In the genomic region with DNA sequence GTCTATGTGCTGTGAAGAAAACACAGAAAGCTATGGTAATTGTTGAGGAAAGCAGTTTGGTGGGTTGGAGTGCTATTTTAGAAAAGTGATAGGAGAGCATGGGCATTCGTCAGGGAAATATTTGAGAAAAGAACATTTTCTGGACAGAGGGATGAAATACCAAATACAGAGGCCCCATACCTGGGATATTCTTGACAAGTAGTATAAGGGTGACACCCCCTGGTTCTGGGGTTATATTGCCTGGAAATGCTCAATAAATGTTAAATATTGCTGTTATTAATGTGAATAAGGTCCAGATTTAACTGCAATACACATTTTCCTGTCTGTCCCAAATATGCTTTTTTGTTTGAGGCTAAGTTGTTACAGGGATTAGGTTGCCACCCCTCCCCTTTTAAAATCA, we compare ENCODE assay signal across 21 cellular contexts. TPM values are rescaled to one million over a fixed set of nuclear protein-coding genes. Genes with fewer than 3 reads are reported as not detected.
A peak's percentile ranks its signal among the peaks of the same experiment; 100 is the strongest.
DNase-seq lines count a peak whose midpoint lies in the region; ATAC-seq, FAIRE-seq and TF ChIP-seq lines count a peak whose summit lies in the region.
"Had no signal": no experiment of that assay in that cellular context is flagged by ENCODE, and none has a peak within 500 bp of the region (broad histone marks: within the 10 kb centered on the region; RNA-seq: fewer than 3 reads in every experiment).

No MANE protein-coding gene starts in this region.

- H3K79me2 ChIP-seq in GM23338 (replicated peaks; ENCODE audit: insufficient read depth), result peaks cover 100% of the 10 kb centered on the region
- peaks cover 97% of the 10 kb centered on the region for H3K79me2 ChIP-seq in HepG2 (ENCODE audit: insufficient read depth, low read length)

- H2AFZ ChIP-seq in GM23338 (no peak overlapping the region), HepG2 (ENCODE audit: low read length) (no peak overlapping the region)

- TF ChIP-seq RAD21 in HepG2 (CRISPR knock-in tag; IDR thresholded peaks at IDR 0.05), result no peak

- no peaks in the 10 kb centered on the region for H3K9me2 ChIP-seq in GM23338 (ENCODE audit: insufficient read depth)

- H3K9me3 ChIP-seq in A673 (ENCODE audit: low read depth, low read length, poor library complexity, severe bottlenecking) (no peaks in the 10 kb centered on the region), adipocyte (ENCODE audit: control insufficient read depth, low read length) (no peaks in the 10 kb centered on the region), HepG2 (ENCODE audit: low read length) (no peaks in the 10 kb centered on the region), thyroid gland (no peaks in the 10 kb centered on the region)
- H3K9me3 ChIP-seq: esophagus squamous epithelium, psoas muscle, transverse colon had no signal

- H3K4me2 ChIP-seq in GM23338 (no peak overlapping the region), HepG2 (ENCODE audit: low read depth, low read length) (no peak overlapping the region)

- POLR2A ChIA-PET in A673 (lab: Charles Lee; ENCODE audit: low non-redundant PET), result no interaction called here
- POLR2A ChIA-PET in HepG2 (lab: Yijun Ruan, JAX), result interaction anchor here (1.8 kb wide), 1 partner anchor 43 kb away, joined by 5 read pairs; a partner anchor contains a TSS
- POLR2A ChIA-PET in HEK293T (lab: Yijun Ruan, JAX), result no interaction called here

- H3K9me3 Mint-ChIP-seq in GM23338, result no peaks in the 10 kb centered on the region
- H3K9me3 Mint-ChIP-seq in stimulated activated naive CD8-positive, alpha-beta T cell treated with anti-CD3 and anti-CD28 coated beads, Interleukin-15, amount 100 ng/mL, for 72 hours, result no peaks in the 10 kb centered on the region
- H3K9me3 Mint-ChIP-seq in stimulated activated naive B cell treated with anti-CD40 and anti-IgM and Interleukin-4, amounts not matched to agents 10 μg/mL and 1 μg/mL and 100 μg/mL, for 72 hours, result no peaks in the 10 kb centered on the region
- H3K9me3 Mint-ChIP-seq: central memory CD8-positive, alpha-beta T cell; memory B cell; nephron; stimulated activated effector memory CD8-positive, alpha-beta T cell treated with anti-CD3 and anti-CD28 coated beads, Interleukin-12 subunit alpha, Interleukin-12 subunit beta, amount 100 ng/mL, for 72 hours had no signal

- no peak for TF ChIP-seq EP300 in HepG2 (IDR thresholded peaks at IDR 0.05; ENCODE audit: low read depth in 2 of 2, low read length in 2 of 2)
- no peak for TF ChIP-seq EP300 in HepG2 (CRISPR knock-in tag; IDR thresholded peaks at IDR 0.05; ENCODE audit: borderline replicate concordance)

- no peaks in the 10 kb centered on the region for H3K27me3 Mint-ChIP-seq in GM23338 (ENCODE audit: insufficient read depth, low read depth, poor library complexity)
- H3K27me3 Mint-ChIP-seq in stimulated activated naive CD8-positive, alpha-beta T cell treated with anti-CD3 and anti-CD28 coated beads, Interleukin-15, amount 100 ng/mL, for 72 hours, result no peaks in the 10 kb centered on the region
- peaks cover 6 to 8% of the 10 kb centered on the region in 2 donors for H3K27me3 Mint-ChIP-seq in stimulated activated naive B cell treated with anti-CD40 and anti-IgM and Interleukin-4, amounts not matched to agents 10 μg/mL and 1 μg/mL and 100 μg/mL, for 72 hours
- H3K27me3 Mint-ChIP-seq: memory B cell had no signal

- H3K4me3 ChIP-seq in A673 (ENCODE audit: low read depth, low read length, poor library complexity, severe bottlenecking), result no peak overlapping the region
- no peak overlapping the region for H3K4me3 ChIP-seq in GM23338
- no peak overlapping the region for H3K4me3 ChIP-seq in adipocyte (ENCODE audit: low read length)
- no peak overlapping the region for H3K4me3 ChIP-seq in HepG2 (replicated peaks in 1 of 3; ENCODE audit: insufficient read depth in 1 of 3, low read depth in 2 of 3, low read length in 3 of 3)
- H3K4me3 ChIP-seq in thyroid gland (replicated peaks in 1 of 3), result no peak overlapping the region
- H3K4me3 ChIP-seq: esophagus squamous epithelium, psoas muscle, transverse colon had no signal

- H3K27me3 ChIP-seq in A673 (replicated peaks; ENCODE audit: insufficient read depth, low read depth, low read length, poor library complexity) (no peaks in the 10 kb centered on the region), GM23338 (ENCODE audit: insufficient read depth) (no peaks in the 10 kb centered on the region), adipocyte (replicated peaks; ENCODE audit: control insufficient read depth, insufficient read depth, low read length) (no peaks in the 10 kb centered on the region), HepG2 (ENCODE audit: control insufficient read depth in 1 of 2, insufficient read depth in 2 of 2, low read length in 2 of 2) (no peaks in the 10 kb centered on the region), thyroid gland (no peaks in the 10 kb centered on the region)
- H3K27me3 ChIP-seq: esophagus squamous epithelium, transverse colon had no signal

- 94% methylated on average over 1 of the region's 1 CpG for WGBS in HepG2 (ENCODE audit: low lambda C conversion rate)
- WGBS in thyroid gland, 2 donors, result 91 to 96% methylated on average over 1 of the region's 1 CpG

- TF ChIP-seq POLR2A in HepG2 (IDR thresholded peaks at IDR 0.05; ENCODE audit: insufficient read depth in 1 of 2, low read depth in 2 of 2, low read length in 2 of 2) (no peak), thyroid gland (IDR thresholded peaks at IDR 0.05) (no peak)

- H3K4me1 Mint-ChIP-seq in GM23338, result peaks cover 71% of the 10 kb centered on the region
- no peaks in the 10 kb centered on the region for H3K4me1 Mint-ChIP-seq in stimulated activated naive CD8-positive, alpha-beta T cell treated with anti-CD3 and anti-CD28 coated beads, Interleukin-15, amount 100 ng/mL, for 72 hours
- H3K4me1 Mint-ChIP-seq in stimulated activated naive B cell treated with anti-CD40 and anti-IgM and Interleukin-4, amounts not matched to agents 10 μg/mL and 1 μg/mL and 100 μg/mL, for 72 hours, result no peaks in the 10 kb centered on the region
- H3K4me1 Mint-ChIP-seq: activated CD8-positive, alpha-beta memory T cell treated with anti-CD3 and anti-CD28 coated beads, Interleukin-2, amount 10 ng/mL, durations not matched to agents 7 days and 5 days; central memory CD8-positive, alpha-beta T cell; memory B cell; stimulated activated effector memory CD8-positive, alpha-beta T cell treated with anti-CD3 and anti-CD28 coated beads, Interleukin-12 subunit alpha, Interleukin-12 subunit beta, amount 100 ng/mL, for 72 hours had no signal

- H3K36me3 Mint-ChIP-seq in GM23338 (ENCODE audit: low read depth), result peaks cover 4% of the 10 kb centered on the region; the same call in 2 of the 3 replicates
- no peaks in the 10 kb centered on the region for H3K36me3 Mint-ChIP-seq in stimulated activated naive B cell treated with anti-CD40 and anti-IgM and Interleukin-4, amounts not matched to agents 10 μg/mL and 1 μg/mL and 100 μg/mL, for 72 hours
- H3K36me3 Mint-ChIP-seq: activated CD8-positive, alpha-beta memory T cell treated with anti-CD3 and anti-CD28 coated beads, Interleukin-2, amount 10 ng/mL, durations not matched to agents 7 days and 5 days; memory B cell; stimulated activated effector memory CD8-positive, alpha-beta T cell treated with anti-CD3 and anti-CD28 coated beads, Interleukin-12 subunit alpha, Interleukin-12 subunit beta, amount 100 ng/mL, for 72 hours had no signal

- in situ Hi-C loops in HepG2 (cut with HindIII; ENCODE audit: extremely low pct_ligation_motif_present, low pct_unique_long_range_greater_than_20kb), result no loop called here

- H3K36me3 ChIP-seq in A673 (ENCODE audit: insufficient read depth, low read length, poor library complexity, severe bottlenecking) (no peaks in the 10 kb centered on the region), GM23338 (ENCODE audit: insufficient read depth) (no peaks in the 10 kb centered on the region), adipocyte (ENCODE audit: control insufficient read depth, insufficient read depth, low read length, severe bottlenecking) (no peaks in the 10 kb centered on the region), HepG2 (replicated peaks in 1 of 2; ENCODE audit: control insufficient read depth in 1 of 2, insufficient read depth in 2 of 2, low read length in 2 of 2) (peaks cover 0 to 1% of the 10 kb centered on the region in 2 experiments; a peak in 3 of 5 replicates), thyroid gland (no peaks in the 10 kb centered on the region)
- H3K36me3 ChIP-seq: esophagus squamous epithelium, transverse colon had no signal

- no peak for TF ChIP-seq CTCF in A673 (conservative IDR thresholded peaks at IDR 0.05; ENCODE audit: low read depth, low read length)
- no peak for TF ChIP-seq CTCF in GM23338 (conservative IDR thresholded peaks at IDR 0.05; ENCODE audit: low read depth in 2 of 2)
- no peak for TF ChIP-seq CTCF in HepG2 (CRISPR knock-in tag; IDR thresholded peaks at IDR 0.05)
- TF ChIP-seq CTCF in thyroid gland (IDR thresholded peaks at IDR 0.05), result peak in 1 of 6 experiments; percentile 8

- DNase-seq in A673 (ENCODE audit: low spot score), result no peak
- DNase-seq in GM23338 (ENCODE audit: low spot score), result no peak
- peak; percentile 13 for DNase-seq in adipocyte (ENCODE audit: low read depth)
- DNase-seq in HepG2 (ENCODE audit: low spot score), result no peak
- DNase-seq in thyroid gland, result no peak
- DNase-seq in HEK293T (ENCODE audit: extremely low spot score), result no peak
- DNase-seq in stimulated activated naive CD8-positive, alpha-beta T cell treated with anti-CD3 and anti-CD28 coated beads, Interleukin-15, amount 100 ng/mL, for 72 hours, result no peak
- no peak for DNase-seq in stimulated activated naive B cell treated with anti-CD40 and anti-IgM and Interleukin-4, amounts not matched to agents 10 μg/mL and 1 μg/mL and 100 μg/mL, for 72 hours
- DNase-seq: activated CD4-positive, CD25-positive, alpha-beta regulatory T cell treated with anti-CD3 and anti-CD28 coated beads, Interleukin-2, amount 50 U/mL, for 72 hours; activated CD8-positive, alpha-beta memory T cell treated with anti-CD3 and anti-CD28 coated beads, Interleukin-2, amount 10 ng/mL, durations not matched to agents 7 days and 5 days; effector CD8-positive, alpha-beta T cell; esophagus squamous epithelium; H7; T1000 had no signal

- no peaks in the 10 kb centered on the region for H3F3A ChIP-seq in GM23338 (replicated peaks; ENCODE audit: low read depth)

- CTCF ChIA-PET in A673 (lab: Charles Lee) (no interaction called here), HepG2 (lab: Yijun Ruan, JAX; ENCODE audit: low intra/inter-chr PET ratio, low total read pairs) (no interaction called here), HEK293T (lab: Yijun Ruan, JAX) (interaction anchor here (1.0 to 1.3 kb wide), 2 partner anchors 69 to 203 kb away, joined by 3 read pairs; no protein-coding TSS in a partner anchor)

- peaks cover 76% of the 10 kb centered on the region for H4K20me1 ChIP-seq in GM23338 (replicated peaks; ENCODE audit: insufficient read depth)
- peaks cover 71% of the 10 kb centered on the region for H4K20me1 ChIP-seq in HepG2 (ENCODE audit: insufficient read depth, low read length)

- H3K27ac ChIP-seq in A673 (ENCODE audit: low read depth, low read length, poor library complexity, severe bottlenecking), result peak overlapping the region; percentile 45
- 0 out of 2 replicates have a peak overlapping the region, but pooled peaks have one; percentile 24 for H3K27ac ChIP-seq in GM23338 (ENCODE audit: low read depth)
- no peak overlapping the region for H3K27ac ChIP-seq in HepG2 (ENCODE audit: extremely low read length, insufficient read depth, low read length)
- H3K27ac ChIP-seq in thyroid gland, result no peak overlapping the region
- H3K27ac ChIP-seq: esophagus squamous epithelium, psoas muscle, transverse colon had no signal

- H3K9ac ChIP-seq in adipocyte (ENCODE audit: low read length) (no peak overlapping the region), HepG2 (ENCODE audit: insufficient read depth, low read depth, low read length) (no peak overlapping the region)

- ATAC-seq in GM23338 (no peak), HepG2 (no peak)
- no peak for ATAC-seq in stimulated activated naive CD8-positive, alpha-beta T cell treated with anti-CD3 and anti-CD28 coated beads, Interleukin-15, amount 100 ng/mL, for 72 hours
- no peak for ATAC-seq in stimulated activated naive B cell treated with anti-CD40 and anti-IgM and Interleukin-4, amounts not matched to agents 10 μg/mL and 1 μg/mL and 100 μg/mL, for 72 hours (replicated peaks)
- ATAC-seq: activated CD8-positive, alpha-beta memory T cell treated with anti-CD3 and anti-CD28 coated beads, Interleukin-2, amount 10 ng/mL, durations not matched to agents 7 days and 5 days; stimulated activated effector memory CD8-positive, alpha-beta T cell treated with anti-CD3 and anti-CD28 coated beads, Interleukin-12 subunit alpha, Interleukin-12 subunit beta, amount 100 ng/mL, for 72 hours had no signal

- BruUV-seq in A673 (replicated peaks; lab: Mats Ljungman, UMichigan) (no TSS peak), HepG2 (replicated peaks; lab: Mats Ljungman, UMichigan) (no TSS peak)

- intact Hi-C loops in A673 (cut with micrococcal nuclease; ENCODE audit: unreplicated experiment), result loop anchor here (5.0 kb wide), 1 partner anchor 45 kb away; a partner anchor contains a TSS
- intact Hi-C loops in HepG2 (cut with micrococcal nuclease; ENCODE audit: unreplicated experiment), result loop anchor here (2.0 kb wide), 1 partner anchor 41 kb away; no protein-coding TSS in a partner anchor
- intact Hi-C loops in thyroid gland (cut with DNase I), result no loop called here

- no peak overlapping the region for H3K4me3 Mint-ChIP-seq in GM23338
- no peak overlapping the region for H3K4me3 Mint-ChIP-seq in stimulated activated naive CD8-positive, alpha-beta T cell treated with anti-CD3 and anti-CD28 coated beads, Interleukin-15, amount 100 ng/mL, for 72 hours
- H3K4me3 Mint-ChIP-seq in stimulated activated naive B cell treated with anti-CD40 and anti-IgM and Interleukin-4, amounts not matched to agents 10 μg/mL and 1 μg/mL and 100 μg/mL, for 72 hours, result no peak overlapping the region
- H3K4me3 Mint-ChIP-seq: activated CD8-positive, alpha-beta memory T cell treated with anti-CD3 and anti-CD28 coated beads, Interleukin-2, amount 10 ng/mL, durations not matched to agents 7 days and 5 days; central memory CD8-positive, alpha-beta T cell; memory B cell; nephron; stimulated activated effector memory CD8-positive, alpha-beta T cell treated with anti-CD3 and anti-CD28 coated beads, Interleukin-12 subunit alpha, Interleukin-12 subunit beta, amount 100 ng/mL, for 72 hours had no signal

- H3K4me1 ChIP-seq in A673 (ENCODE audit: insufficient read depth, low read length, poor library complexity, severe bottlenecking) (peaks cover 67% of the 10 kb centered on the region), GM23338 (ENCODE audit: insufficient read depth) (peaks cover 50% of the 10 kb centered on the region), adipocyte (ENCODE audit: control insufficient read depth, insufficient read depth, low read length) (peaks cover 18% of the 10 kb centered on the region), HepG2 (ENCODE audit: insufficient read depth, low read length) (peaks cover 80% of the 10 kb centered on the region), thyroid gland (peaks cover 27 to 29% of the 10 kb centered on the region in 2 donors)

- no peak for FAIRE-seq in HepG2 (lab: Jason Lieb, UNC)

- H3K27ac Mint-ChIP-seq in GM23338, result no peak overlapping the region
- H3K27ac Mint-ChIP-seq in stimulated activated naive CD8-positive, alpha-beta T cell treated with anti-CD3 and anti-CD28 coated beads, Interleukin-15, amount 100 ng/mL, for 72 hours, result no peak overlapping the region
- no peak overlapping the region for H3K27ac Mint-ChIP-seq in stimulated activated naive B cell treated with anti-CD40 and anti-IgM and Interleukin-4, amounts not matched to agents 10 μg/mL and 1 μg/mL and 100 μg/mL, for 72 hours
- H3K27ac Mint-ChIP-seq: activated CD8-positive, alpha-beta memory T cell treated with anti-CD3 and anti-CD28 coated beads, Interleukin-2, amount 10 ng/mL, durations not matched to agents 7 days and 5 days; memory B cell; stimulated activated effector memory CD8-positive, alpha-beta T cell treated with anti-CD3 and anti-CD28 coated beads, Interleukin-12 subunit alpha, Interleukin-12 subunit beta, amount 100 ng/mL, for 72 hours had no signal

RNA-seq across cellular contexts. Expression of a gene that starts 42.9 kb away (rescaled TPM):
- total RNA-seq in A673 (2021) (82.8 and 86.5 TPM in 2 replicates), HepG2 (2016; rRNA removed; fragmentation: Illumina TruSeq; extraction: Trizol) (40.0 and 44.6 TPM in 2 replicates), thyroid gland (10 to 100 TPM; 44.6 to 87.4 (median 53.5) TPM)
- total RNA-seq in GM23338 (2014; rRNA removed; shearing (Covaris generic)), result 64.7 and 74.2 TPM in 2 replicates
- polyA plus RNA-seq in GM23338 (2016; fragmentation: Nextera tagmentation; extraction: Ambion mirVana) (48.9 and 50.5 TPM in 2 replicates), HepG2 (2011; rRNA removed) (39.9 and 50.1 TPM in 2 replicates)
- total RNA-seq in HepG2 (2016; cell fraction: cytosol; rRNA removed; fragmentation: Illumina TruSeq; extraction: Trizol; ENCODE audit: low read depth), result 9.4 and 9.9 TPM in 2 replicates
- 39.3 and 44.7 TPM in 2 replicates for total RNA-seq in HepG2 (2016; cell fraction: insoluble cytoplasmic fraction; rRNA removed; fragmentation: Illumina TruSeq; extraction: Trizol)
- total RNA-seq in HepG2 (2016; cell fraction: membrane; rRNA removed; fragmentation: Illumina TruSeq; extraction: Trizol), result 20.4 and 25.6 TPM in 2 replicates
- 53.6 and 60.5 TPM in 2 replicates for total RNA-seq in HepG2 (2016; cell fraction: nucleus; rRNA removed; fragmentation: Illumina TruSeq; extraction: Trizol)
- polyA plus RNA-seq in HepG2 (2011; cell fraction: cytosol; rRNA removed), result 28.1 and 30.9 TPM in 2 replicates
- polyA plus RNA-seq in HepG2 (2011; cell fraction: nucleus; rRNA removed), result 89.9 and 101 TPM in 2 replicates
- polyA plus RNA-seq in HepG2 (2012), result 43.9 and 54.9 TPM in 2 replicates
- 0.82 and 1.0 TPM in 2 replicates for polyA plus RNA-seq in HepG2 (2016; cell fraction: cytosol; fragmentation: Illumina TruSeq; extraction: Trizol; ENCODE audit: low read depth)
- 26.2 and 27.1 TPM in 2 replicates for polyA plus RNA-seq in HepG2 (2016; cell fraction: insoluble cytoplasmic fraction; fragmentation: Illumina TruSeq; extraction: Trizol; ENCODE audit: low read depth)
- polyA plus RNA-seq in HepG2 (2016; cell fraction: membrane; fragmentation: Illumina TruSeq; extraction: Trizol; ENCODE audit: low read depth), result 5.2 and 6.2 TPM in 2 replicates
- 41.4 and 50.5 TPM in 2 replicates for polyA plus RNA-seq in HepG2 (2016; cell fraction: nucleus; fragmentation: Illumina TruSeq; extraction: Trizol; ENCODE audit: insufficient read depth, low read depth)
- 11.7 and 43.0 TPM in 2 replicates for polyA minus RNA-seq in HepG2 (2011; rRNA and poly(A)+ RNA removed; ENCODE audit: low replicate concordance)
- polyA minus RNA-seq in HepG2 (2011; cell fraction: cytosol; rRNA and poly(A)+ RNA removed), result 33.9 and 36.8 TPM in 2 replicates
- polyA minus RNA-seq in HepG2 (2011; cell fraction: nucleus; rRNA and poly(A)+ RNA removed), result 200 and 232 TPM in 2 replicates
- total RNA-seq: OCI-LY7 had no signal

Comparison
In these comparisons a context has a peak if more than half of its experiments do, and no peak if none do; other contexts are left out.
1. H3K27ac ChIP-seq: peak in A673 (single experiment) and GM23338 (single experiment); none in HepG2 (single experiment) and thyroid gland (0 of 3).